ENCODE assay signal across 1 cellular context in genomic region chr11:18698341-18699268, GRCh38.
TF ChIP-seq lines count a peak whose summit lies in the region.

TSS of gene TMEM86A (plus strand) at chr11:18698779. CDS start at chr11:18698887, 108 bp downstream.

TF ChIP-seq in HepG2, 621 proteins besides CTCF, POLR2A, EP300 and RAD21 (continued from another document and continues in another):
- TF ChIP-seq PREB (CRISPR knock-in tag; IDR thresholded peaks at IDR 0.05) (no peak), ZNF253 (CRISPR knock-in tag; IDR thresholded peaks at IDR 0.05; ENCODE audit: borderline replicate concordance) (no peak), GZF1 (CRISPR knock-in tag; IDR thresholded peaks at IDR 0.05) (no peak), NCOA2 (CRISPR knock-in tag; IDR thresholded peaks at IDR 0.05) (0 out of 2 replicates have a peak, but pooled peaks have one; percentile 15), ZFAT (CRISPR knock-in tag; conservative IDR thresholded peaks at IDR 0.05) (no peak), ZNF577 (CRISPR knock-in tag; IDR thresholded peaks at IDR 0.05; ENCODE audit: borderline replicate concordance, low read depth) (no peak), ZNF687 (CRISPR knock-in tag; IDR thresholded peaks at IDR 0.05) (peak; percentile 57), POGZ (CRISPR knock-in tag; IDR thresholded peaks at IDR 0.05) (peak; percentile 24; the same call in 1 of the 2 replicates), ELF4 (CRISPR knock-in tag; IDR thresholded peaks at IDR 0.05; ENCODE audit: borderline replicate concordance) (no peak), HOXA9 (CRISPR knock-in tag; IDR thresholded peaks at IDR 0.05; ENCODE audit: borderline replicate concordance) (no peak), TEAD3 (CRISPR knock-in tag; optimal IDR thresholded peaks at IDR 0.05; ENCODE audit: borderline replicate concordance) (peak; percentile 54), SAFB2 (CRISPR knock-in tag; IDR thresholded peaks at IDR 0.05; ENCODE audit: borderline replicate concordance, low read depth) (0 out of 2 replicates have a peak, but pooled peaks have one; percentile 13), BHLHE40 (IDR thresholded peaks at IDR 0.05; ENCODE audit: low read length) (peak; percentile 38; the same call in 1 of the 2 replicates), JARID2 (CRISPR knock-in tag; IDR thresholded peaks at IDR 0.05; ENCODE audit: insufficient replicate concordance) (no peak), ARID5B (CRISPR knock-in tag; IDR thresholded peaks at IDR 0.05) (peak; percentile 66), CEBPB (IDR thresholded peaks at IDR 0.05; ENCODE audit: borderline replicate concordance, low read depth, low read length) (no peak), ZNF552 (CRISPR knock-in tag; IDR thresholded peaks at IDR 0.05; ENCODE audit: borderline replicate concordance) (no peak), ZSCAN12 (CRISPR knock-in tag; IDR thresholded peaks at IDR 0.05) (no peak), SSRP1 (CRISPR knock-in tag; IDR thresholded peaks at IDR 0.05) (no peak), ZNF225 (CRISPR knock-in tag; IDR thresholded peaks at IDR 0.05) (0 out of 2 replicates have a peak, but pooled peaks have one; percentile 15), ZNF382 (CRISPR knock-in tag; IDR thresholded peaks at IDR 0.05; ENCODE audit: borderline replicate concordance) (no peak), SALL1 (CRISPR knock-in tag; IDR thresholded peaks at IDR 0.05) (peak; percentile 49; the same call in 1 of the 2 replicates), SP5 (CRISPR knock-in tag; IDR thresholded peaks at IDR 0.05; ENCODE audit: borderline replicate concordance, low read depth) (0 out of 2 replicates have a peak, but pooled peaks have one; percentile 45), ZNF749 (CRISPR knock-in tag; IDR thresholded peaks at IDR 0.05; ENCODE audit: borderline replicate concordance) (no peak), ZNF646 (CRISPR knock-in tag; IDR thresholded peaks at IDR 0.05) (0 out of 2 replicates have a peak, but pooled peaks have one; percentile 49), GATAD1 (CRISPR knock-in tag; IDR thresholded peaks at IDR 0.05) (0 out of 2 replicates have a peak, but pooled peaks have one; percentile 36), ZNF441 (CRISPR knock-in tag; IDR thresholded peaks at IDR 0.05; ENCODE audit: borderline replicate concordance) (0 out of 2 replicates have a peak, but pooled peaks have one; percentile 31)
- TF ChIP-seq, protein P1, sequence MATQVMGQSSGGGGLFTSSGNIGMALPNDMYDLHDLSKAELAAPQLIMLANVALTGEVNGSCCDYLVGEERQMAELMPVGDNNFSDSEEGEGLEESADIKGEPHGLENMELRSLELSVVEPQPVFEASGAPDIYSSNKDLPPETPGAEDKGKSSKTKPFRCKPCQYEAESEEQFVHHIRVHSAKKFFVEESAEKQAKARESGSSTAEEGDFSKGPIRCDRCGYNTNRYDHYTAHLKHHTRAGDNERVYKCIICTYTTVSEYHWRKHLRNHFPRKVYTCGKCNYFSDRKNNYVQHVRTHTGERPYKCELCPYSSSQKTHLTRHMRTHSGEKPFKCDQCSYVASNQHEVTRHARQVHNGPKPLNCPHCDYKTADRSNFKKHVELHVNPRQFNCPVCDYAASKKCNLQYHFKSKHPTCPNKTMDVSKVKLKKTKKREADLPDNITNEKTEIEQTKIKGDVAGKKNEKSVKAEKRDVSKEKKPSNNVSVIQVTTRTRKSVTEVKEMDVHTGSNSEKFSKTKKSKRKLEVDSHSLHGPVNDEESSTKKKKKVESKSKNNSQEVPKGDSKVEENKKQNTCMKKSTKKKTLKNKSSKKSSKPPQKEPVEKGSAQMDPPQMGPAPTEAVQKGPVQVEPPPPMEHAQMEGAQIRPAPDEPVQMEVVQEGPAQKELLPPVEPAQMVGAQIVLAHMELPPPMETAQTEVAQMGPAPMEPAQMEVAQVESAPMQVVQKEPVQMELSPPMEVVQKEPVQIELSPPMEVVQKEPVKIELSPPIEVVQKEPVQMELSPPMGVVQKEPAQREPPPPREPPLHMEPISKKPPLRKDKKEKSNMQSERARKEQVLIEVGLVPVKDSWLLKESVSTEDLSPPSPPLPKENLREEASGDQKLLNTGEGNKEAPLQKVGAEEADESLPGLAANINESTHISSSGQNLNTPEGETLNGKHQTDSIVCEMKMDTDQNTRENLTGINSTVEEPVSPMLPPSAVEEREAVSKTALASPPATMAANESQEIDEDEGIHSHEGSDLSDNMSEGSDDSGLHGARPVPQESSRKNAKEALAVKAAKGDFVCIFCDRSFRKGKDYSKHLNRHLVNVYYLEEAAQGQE (IDR thresholded peaks at IDR 0.05; ENCODE audit: borderline replicate concordance in 1 of 2, low read depth in 1 of 2, low read length in 2 of 2) = 0 out of 4 replicates have a peak, but pooled peaks of 1 of the 2 experiments have one; percentile 14
- TF ChIP-seq, protein P2, sequence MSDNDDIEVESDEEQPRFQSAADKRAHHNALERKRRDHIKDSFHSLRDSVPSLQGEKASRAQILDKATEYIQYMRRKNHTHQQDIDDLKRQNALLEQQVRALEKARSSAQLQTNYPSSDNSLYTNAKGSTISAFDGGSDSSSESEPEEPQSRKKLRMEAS (IDR thresholded peaks at IDR 0.05) = 0 out of 2 replicates have a peak, but pooled peaks have one; percentile 26
